8 cellular contexts compared by ENCODE assay signal in genomic region chr19:15283141-15283885, GRCh38. TPM values are rescaled to one million over a fixed set of nuclear protein-coding genes. Genes with fewer than 3 reads are reported as not detected.
DNase-seq lines count a peak whose midpoint lies in the region; ATAC-seq, FAIRE-seq and TF ChIP-seq lines count a peak whose summit lies in the region.

No MANE protein-coding gene starts in this region.

- H3K36me3 ChIP-seq in KMS-11 (ENCODE audit: insufficient read depth): no peaks in the 10 kb centered on the region
- peaks cover 4 to 8% of the 10 kb centered on the region in 2 experiments; a peak in 2 of 4 replicates for H3K36me3 ChIP-seq in GM12878 (ENCODE audit: control insufficient read depth in 2 of 2, insufficient read depth in 2 of 2, low read length in 1 of 2)
- H3K36me3 ChIP-seq in mucosa of descending colon (ENCODE audit: low read depth): no peaks in the 10 kb centered on the region

- H3K9me3 ChIP-seq in A549 (no peaks in the 10 kb centered on the region), GM12878 (replicated peaks; ENCODE audit: control insufficient read depth, insufficient read depth, low read length) (no peaks in the 10 kb centered on the region), mucosa of descending colon (no peaks in the 10 kb centered on the region)

- H3K4me3 ChIP-seq in A549 (no peak overlapping the region), KMS-11 (IDR thresholded peaks at IDR 0.05; ENCODE audit: insufficient read depth, low read depth, low read length) (no peak overlapping the region), GM12878 (no peak overlapping the region), mucosa of descending colon (no peak overlapping the region)

- no peak for TF ChIP-seq CTCF in A549 (IDR thresholded peaks at IDR 0.05)
- TF ChIP-seq CTCF in KMS-11 (conservative IDR thresholded peaks at IDR 0.05; ENCODE audit: low read depth, low read length): no peak
- no peak for TF ChIP-seq CTCF in GM12878 (IDR thresholded peaks at IDR 0.05 in 2 of 3, conservative IDR thresholded peaks at IDR 0.05 in 1 of 3; ENCODE audit: control insufficient read depth in 2 of 3, extremely low read depth in 1 of 3, insufficient read depth in 1 of 3, low read depth in 3 of 3, low read length in 3 of 3)
- no peak for TF ChIP-seq CTCF in mucosa of descending colon (IDR thresholded peaks at IDR 0.05)

- SMC1A ChIA-PET in GM12878 (lab: Charles Lee; ENCODE audit: uncharacterized antibody, unreplicated experiment): interaction anchor here (0.5 to 4.1 kb wide), 3 partner anchors 9 to 51 kb away, joined by 3 to 16 read pairs (median 11); no protein-coding TSS in a partner anchor

- peak overlapping the region; percentile 64 for H3K4me2 ChIP-seq in A549
- peak overlapping the region; percentile 38 for H3K4me2 ChIP-seq in KMS-11
- no peak overlapping the region for H3K4me2 ChIP-seq in GM12878 (ENCODE audit: control insufficient read depth, insufficient read depth)

- peaks cover 94% of the 10 kb centered on the region for H4K20me1 ChIP-seq in KMS-11 (ENCODE audit: insufficient read depth)
- peaks cover 24% of the 10 kb centered on the region for H4K20me1 ChIP-seq in GM12878 (ENCODE audit: control insufficient read depth, insufficient read depth)

- TF ChIP-seq POLR2A in A549 (IDR thresholded peaks at IDR 0.05; ENCODE audit: low read length): no peak
- no peak for TF ChIP-seq POLR2A in GM12878 (IDR thresholded peaks at IDR 0.05; ENCODE audit: low read depth, low read length)
- TF ChIP-seq POLR2A in H54 (IDR thresholded peaks at IDR 0.05; ENCODE audit: low read depth, low read length): no peak

- DNase-seq in A549 (ENCODE audit: low read depth in 1 of 2, low spot score in 1 of 2) (no peak), GM12878 (ENCODE audit: low read depth, low spot score) (no peak), mucosa of descending colon (no peak), GF-D8 (lab: John Stamatoyannopoulos, UW) (no peak), NCI-H510A (lab: John Stamatoyannopoulos, UW) (no peak), NCI-H1694 (lab: John Stamatoyannopoulos, UW) (no peak), H54 (ENCODE audit: insufficient read length, low spot score) (no peak)

- H3K27me3 ChIP-seq in KMS-11 (ENCODE audit: insufficient read depth, low read depth): no peaks in the 10 kb centered on the region
- no peaks in the 10 kb centered on the region for H3K27me3 ChIP-seq in GM12878 (replicated peaks in 1 of 2; ENCODE audit: control insufficient read depth in 2 of 2, insufficient read depth in 2 of 2, low read length in 1 of 2)

- CTCF ChIA-PET in A549 (lab: Yijun Ruan, JAX): interaction anchor here (1.0 to 1.4 kb wide), 5 partner anchors 11 to 106 kb away, joined by 3 to 5 read pairs (median 4); no protein-coding TSS in a partner anchor
- CTCF ChIA-PET in GM12878 (lab: Yijun Ruan, JAX): interaction anchor here (0.6 to 1.7 kb wide), 5 partner anchors 9 to 134 kb away, joined by 3 to 4 read pairs (median 3); no protein-coding TSS in a partner anchor

- RAD21 ChIA-PET in GM12878 (lab: Charles Lee; ENCODE audit: unreplicated experiment): interaction anchor here (0.7 to 1.5 kb wide), 3 partner anchors 41 to 96 kb away, joined by 3 to 5 read pairs (median 5); partner anchors contain the start of gene AKAP8

- no peak for TF ChIP-seq RAD21 in A549 (conservative IDR thresholded peaks at IDR 0.05 in 1 of 2, IDR thresholded peaks at IDR 0.05 in 1 of 2)
- no peak for TF ChIP-seq RAD21 in GM12878 (IDR thresholded peaks at IDR 0.05; ENCODE audit: insufficient read depth, low read depth, low read length)

- BruUV-seq in GM12878 (replicated peaks; lab: Mats Ljungman, UMichigan): no TSS peak

- FAIRE-seq in A549 (lab: Jason Lieb, UNC): no peak
- FAIRE-seq in GM12878 (lab: Jason Lieb, UNC): no peak
- no peak for FAIRE-seq in H54 (lab: Jason Lieb, UNC)

- intact Hi-C loops in GM12878 (cut with micrococcal nuclease; ENCODE audit: unreplicated experiment): no loop called here
- intact Hi-C loops in mucosa of descending colon (cut with DNase I, micrococcal nuclease): no loop called here

- H3K79me2 ChIP-seq in KMS-11 (ENCODE audit: insufficient read depth, low read depth) (peaks cover 100% of the 10 kb centered on the region), GM12878 (ENCODE audit: control insufficient read depth, insufficient read depth, low read length) (peaks cover 97% of the 10 kb centered on the region)

- ATAC-seq in A549 (peak in 1 of 2 experiments; percentile 22; a peak in 3 of 6 replicates), GM12878 (no peak), mucosa of descending colon (peak; percentile 36)

- TF ChIP-seq EP300 in A549 (IDR thresholded peaks at IDR 0.05): no peak
- TF ChIP-seq EP300 in GM12878 (IDR thresholded peaks at IDR 0.05; ENCODE audit: borderline replicate concordance in 1 of 2, control insufficient read depth in 1 of 2, low read depth in 2 of 2, low read length in 2 of 2): no peak

- in situ Hi-C loops in GM12878 (cut with MboI): no loop called here

- peak overlapping the region; percentile 75 to 84; a peak in 5 of 6 replicates for H3K27ac ChIP-seq in A549
- H3K27ac ChIP-seq in KMS-11: no peak overlapping the region; the same call in 1 of the 2 replicates
- peak overlapping the region; percentile 34 for H3K27ac ChIP-seq in GM12878 (ENCODE audit: control insufficient read depth, insufficient read depth)

- whole genome bisulfite sequencing in A549 (ENCODE audit: missing lambda C conversion rate): 69% methylated on average over 10 of the region's 10 CpGs
- 21% methylated on average over 10 of the region's 10 CpGs for WGBS in GM12878 (ENCODE audit: insufficient coverage, insufficient replicate concordance, low lambda C conversion rate, missing lambda C conversion rate)

- H3K4me1 ChIP-seq in A549: peaks cover 86% of the 10 kb centered on the region
- peaks cover 100% of the 10 kb centered on the region for H3K4me1 ChIP-seq in KMS-11 (ENCODE audit: low read depth, poor library complexity, severe bottlenecking)
- H3K4me1 ChIP-seq in GM12878 (ENCODE audit: control insufficient read depth, insufficient read depth, low read length): peaks cover 56% of the 10 kb centered on the region
- H3K4me1 ChIP-seq in mucosa of descending colon (ENCODE audit: low read depth): peaks cover 81% of the 10 kb centered on the region

- H3K9ac ChIP-seq in KMS-11 (no peak overlapping the region; the same call in 1 of the 2 replicates), GM12878 (ENCODE audit: control insufficient read depth, insufficient read depth, low read length) (no peak overlapping the region)

- POLR2A ChIA-PET in A549 (lab: Yijun Ruan, JAX): interaction anchor here (0.6 kb wide), 1 partner anchor 57 kb away, joined by 3 read pairs; no protein-coding TSS in a partner anchor
- POLR2A ChIA-PET in GM12878 (lab: Charles Lee): interaction anchor here (1.2 kb wide), 1 partner anchor 8 kb away, joined by 4 read pairs; no protein-coding TSS in a partner anchor

- no peak overlapping the region for H2AFZ ChIP-seq in KMS-11 (ENCODE audit: low read depth)
- no peak overlapping the region for H2AFZ ChIP-seq in GM12878 (ENCODE audit: control insufficient read depth, low read depth, low read length)

RNA-seq across cellular contexts. Expression of gene BRD4, which starts 49.0 kb away (rescaled TPM):
- polyA plus RNA-seq in A549 (2011; rRNA removed): 8.3 and 11.8 TPM in 2 replicates
- polyA plus RNA-seq in A549 (2012; cell fraction: cytosol; rRNA removed): 8.9 and 12.2 TPM in 2 replicates
- 21.4 and 21.7 TPM in 2 replicates for polyA plus RNA-seq in A549 (2012; cell fraction: nucleus; rRNA removed)
- polyA plus RNA-seq in A549 (2017; fragmentation: RNase III; extraction: RNeasy Plus Mini Kit Qiagen cat#74134 plus additional on column Dnase treatment): 22.5 to 23.3 TPM (median 23.1 TPM) in 3 replicates
- 30.4 and 34.7 TPM in 2 replicates for polyA minus RNA-seq in A549 (2011; rRNA and poly(A)+ RNA removed)
- 132 and 152 TPM in 2 replicates for total RNA-seq in GM12878 (2013; cell fraction: nucleolus; rRNA removed)
- total RNA-seq in GM12878 (2014; rRNA removed): 9.3 and 11.4 TPM in 2 replicates
- 8.2 and 9.3 TPM in 2 replicates for total RNA-seq in GM12878 (2014; rRNA removed; fragmentation: Illumina TruSeq; extraction: Trizol)
- total RNA-seq in GM12878 (2021): 84.4 and 88.8 TPM in 2 replicates
- 13.0 TPM for polyA plus RNA-seq in GM12878 (2011; ENCODE audit: low read depth)
- polyA plus RNA-seq in GM12878 (2011; rRNA removed): 3.9 and 6.0 TPM in 2 replicates
- polyA plus RNA-seq in GM12878 (2011; cell fraction: cytosol; rRNA removed): 4.3 and 5.9 TPM in 2 replicates
- polyA plus RNA-seq in GM12878 (2011; cell fraction: nucleus; rRNA removed): 47.2 and 65.0 TPM in 2 replicates
- 33.0 and 53.4 TPM in 2 replicates for polyA plus RNA-seq in GM12878 (2012)
- polyA plus RNA-seq in GM12878 (2014; fragmentation: Illumina TruSeq; extraction: Trizol): 12.1 and 22.9 TPM in 2 replicates
- polyA plus RNA-seq in GM12878 (2014; fragmentation: Nextera tagmentation; extraction: Ambion mirVana): 1 to 10 TPM; 5.3 to 8.6 TPM
- 18.3 and 26.8 TPM in 2 replicates for polyA plus RNA-seq in GM12878 (2014; rRNA removed)
- polyA plus RNA-seq in GM12878 (2016; fragmentation: Nextera tagmentation; extraction: Ambion mirVana): 10 to 100 TPM; 12.2 to 13.1 TPM
- 18.0 and 22.3 TPM in 2 replicates for polyA minus RNA-seq in GM12878 (2011; rRNA and poly(A)+ RNA removed)
- 15.6 and 16.7 TPM in 2 replicates for polyA minus RNA-seq in GM12878 (2011; cell fraction: cytosol; rRNA and poly(A)+ RNA removed)
- polyA minus RNA-seq in GM12878 (2011; cell fraction: nucleus; rRNA and poly(A)+ RNA removed): 40.9 and 74.5 TPM in 2 replicates
- total RNA-seq in mucosa of descending colon: 100 to 1,000 TPM in 1 of 3 donors, 10 to 100 TPM in 2; 78.3 to 104 (median 82.6) TPM

RNA-seq across cellular contexts. Expression of gene EPHX3, which starts 51.1 kb away (rescaled TPM):
- polyA plus RNA-seq in A549 (2011; rRNA removed) (0.12 and 0.29 TPM in 2 replicates), A549 (2017; fragmentation: RNase III; extraction: RNeasy Plus Mini Kit Qiagen cat#74134 plus additional on column Dnase treatment) (0.05 to 0.08 TPM (median 0.08 TPM) in 3 replicates), GM12878 (2011; rRNA removed) (0.04 TPM in 1 of 2 replicates, not detected in the other), GM12878 (2014; fragmentation: Illumina TruSeq; extraction: Trizol) (not detected in 2 replicates), GM12878 (2014; fragmentation: Nextera tagmentation; extraction: Ambion mirVana) (not detected), GM12878 (2014; rRNA removed) (not detected in 2 replicates), GM12878 (2016; fragmentation: Nextera tagmentation; extraction: Ambion mirVana) (not detected)
- 0.21 and 0.22 TPM in 2 replicates for polyA plus RNA-seq in A549 (2012; cell fraction: cytosol; rRNA removed)
- 1.5 and 1.7 TPM in 2 replicates for polyA plus RNA-seq in A549 (2012; cell fraction: nucleus; rRNA removed)
- polyA minus RNA-seq in A549 (2011; rRNA and poly(A)+ RNA removed): 0.29 and 0.91 TPM in 2 replicates
- total RNA-seq in GM12878 (2013; cell fraction: nucleolus; rRNA removed): not detected in 2 replicates
- total RNA-seq in GM12878 (2014; rRNA removed) (not detected in 2 replicates), GM12878 (2014; rRNA removed; fragmentation: Illumina TruSeq; extraction: Trizol) (not detected in 2 replicates), GM12878 (2021) (not detected in 2 replicates), mucosa of descending colon (under 1 TPM in 1 of 3 donors, not detected in 2; 0.58 TPM)
- polyA plus RNA-seq in GM12878 (2011; ENCODE audit: low read depth): not detected
- polyA plus RNA-seq in GM12878 (2011; cell fraction: cytosol; rRNA removed): not detected in 2 replicates
- 0.26 TPM in 1 of 2 replicates, not detected in the other for polyA plus RNA-seq in GM12878 (2011; cell fraction: nucleus; rRNA removed)
- not detected in 2 replicates for polyA plus RNA-seq in GM12878 (2012)
- 0.21 and 0.29 TPM in 2 replicates for polyA minus RNA-seq in GM12878 (2011; rRNA and poly(A)+ RNA removed)
- not detected in 2 replicates for polyA minus RNA-seq in GM12878 (2011; cell fraction: cytosol; rRNA and poly(A)+ RNA removed)
- polyA minus RNA-seq in GM12878 (2011; cell fraction: nucleus; rRNA and poly(A)+ RNA removed): 0.48 TPM in 1 of 2 replicates, not detected in the other
